In genomic region chr2:231929961-231930600, GRCh38 we compare ENCODE assay signal across 10 cellular contexts. TPM values are rescaled to one million over a fixed set of nuclear protein-coding genes. Genes with fewer than 3 reads are reported as not detected.
DNase-seq lines count a peak whose midpoint lies in the region; TF ChIP-seq lines count a peak whose summit lies in the region.
"Had no signal": no experiment of that assay in that cellular context is flagged by ENCODE, and none has a peak within 500 bp of the region (broad histone marks: within the 10 kb centered on the region; RNA-seq: fewer than 3 reads in every experiment).

No MANE protein-coding gene starts in this region.

- peaks cover 32% of the 10 kb centered on the region for H3K27me3 Mint-ChIP-seq in activated CD4-positive, alpha-beta memory T cell treated with anti-CD3 and anti-CD28 coated beads for 36 hours

- H3K9me3 Mint-ChIP-seq in activated CD4-positive, alpha-beta memory T cell treated with anti-CD3 and anti-CD28 coated beads for 36 hours, result no peaks in the 10 kb centered on the region

- CTCF ChIA-PET in activated CD4-positive, alpha-beta memory T cell treated with anti-CD3 and anti-CD28 coated beads for 36 hours (lab: Charles Lee), result interaction anchor here (1.1 to 8.6 kb wide), 5 partner anchors 9 to 397 kb away, joined by 3 to 127 read pairs (median 4); no protein-coding TSS in a partner anchor

- no peaks in the 10 kb centered on the region for H3K36me3 Mint-ChIP-seq in activated CD4-positive, alpha-beta memory T cell treated with anti-CD3 and anti-CD28 coated beads for 36 hours

- POLR2A ChIA-PET in activated CD4-positive, alpha-beta memory T cell treated with anti-CD3 and anti-CD28 coated beads for 36 hours (lab: Charles Lee), result no interaction called here

- intact Hi-C loops in activated CD4-positive, alpha-beta memory T cell treated with anti-CD3 and anti-CD28 coated beads for 36 hours (cut with micrococcal nuclease), result loop anchor here (5.0 kb wide), 1 partner anchor 302 kb away; no protein-coding TSS in a partner anchor

- H3K4me3 Mint-ChIP-seq in activated CD4-positive, alpha-beta memory T cell treated with anti-CD3 and anti-CD28 coated beads for 36 hours, result no peak overlapping the region

- no peak overlapping the region for H3K27ac Mint-ChIP-seq in activated CD4-positive, alpha-beta memory T cell treated with anti-CD3 and anti-CD28 coated beads for 36 hours

- TF ChIP-seq CTCF in AG09319 (IDR thresholded peaks at IDR 0.05; ENCODE audit: low read depth, low read length) (peak; percentile 34), GM20000 (IDR thresholded peaks at IDR 0.05; ENCODE audit: extremely low read depth, missing control alignments) (peak; percentile 62)

- H3K4me1 Mint-ChIP-seq in activated CD4-positive, alpha-beta memory T cell treated with anti-CD3 and anti-CD28 coated beads for 36 hours (ENCODE audit: low read depth), result peaks cover 10% of the 10 kb centered on the region

- DNase-seq in AG09319 (ENCODE audit: extremely low read depth, low read depth) (no peak), GM20000 (ENCODE audit: low spot score) (peak; percentile 56), iPS-NIHi7 (ENCODE audit: extremely low spot score) (peak; percentile 90), GM19240 (ENCODE audit: insufficient read length, low spot score) (no peak), NCI-H2107 treated with DMSO at 0.1 percent for 48 hours (lab: John Stamatoyannopoulos, UW; ENCODE audit: unreplicated experiment) (no peak), foreskin melanocyte (no peak), occipital lobe (lab: John Stamatoyannopoulos, UW) (no peak)
- peak; percentile 49 for DNase-seq in activated CD4-positive, alpha-beta memory T cell treated with anti-CD3 and anti-CD28 coated beads for 36 hours
- DNase-seq: NCI-H1417 treated with DMSO at 0.1 percent for 48 hours had no signal

RNA-seq across cellular contexts. Expression of gene NPPC, which starts 3.9 kb away (rescaled TPM):
- total RNA-seq in activated CD4-positive, alpha-beta memory T cell treated with anti-CD3 and anti-CD28 coated beads for 36 hours, result under 1 TPM in 1 of 2 experiments, not detected in 1; 0.22 TPM
- not detected for total RNA-seq in occipital lobe
- total RNA-seq: left colon had no signal

RNA-seq across cellular contexts. Expression of gene DIS3L2, which starts 31.4 kb away (rescaled TPM):
- total RNA-seq in activated CD4-positive, alpha-beta memory T cell treated with anti-CD3 and anti-CD28 coated beads for 36 hours, result 10 to 100 TPM; 20.5 to 25.7 TPM
- 37.6 TPM for total RNA-seq in occipital lobe

Comparison
In these comparisons a context has a peak if more than half of its experiments do, and no peak if none do; other contexts are left out.
1. DNase-seq: peak in GM20000 (single experiment), activated CD4-positive, alpha-beta memory T cell treated with anti-CD3 and anti-CD28 coated beads for 36 hours (single experiment) and iPS-NIHi7 (single experiment); none in AG09319 (single experiment), GM19240 (single experiment), NCI-H2107 treated with DMSO at 0.1 percent for 48 hours (single experiment), foreskin melanocyte (single experiment) and occipital lobe (single experiment).